In genomic region chr1:244365821-244366220, GRCh38 we compare ENCODE assay signal across 30 cellular contexts.
"Had no signal": no experiment of that assay in that cellular context is flagged by ENCODE, and none has a peak within 500 bp of the region (broad histone marks: within the 10 kb centered on the region; RNA-seq: fewer than 3 reads in every experiment).

No MANE protein-coding gene starts in this region.

- FAIRE-seq: frontal cortex had no signal

- H3K4me1 ChIP-seq: right lobe of liver had no signal

- H3K4me1 Mint-ChIP-seq: activated CD4-positive, alpha-beta memory T cell treated with anti-CD3 and anti-CD28 coated beads, Interleukin-2, amount 10 ng/mL, durations not matched to agents 7 days and 5 days; activated CD4-positive, alpha-beta T cell treated with anti-CD3 and anti-CD28 coated beads, Interleukin-2, amount 10 ng/mL, durations not matched to agents 7 days and 5 days; activated T-helper 17 cell treated with anti-CD3 and anti-CD28 coated beads, Interleukin-2, amount 50 U/mL, for 72 hours; naive thymus-derived CD4-positive, alpha-beta T cell; stimulated activated effector memory CD8-positive, alpha-beta T cell treated with anti-CD3 and anti-CD28 coated beads, Interleukin-12 subunit alpha, Interleukin-12 subunit beta, amount 100 ng/mL, for 72 hours had no signal

- DNase-seq: activated CD4-positive, alpha-beta memory T cell treated with anti-CD3 and anti-CD28 coated beads, Interleukin-2, amount 10 ng/mL, durations not matched to agents 7 days and 5 days; activated CD4-positive, alpha-beta T cell treated with anti-CD3 and anti-CD28 coated beads, Interleukin-2, amount 10 ng/mL, durations not matched to agents 7 days and 5 days; activated CD4-positive, CD25-positive, alpha-beta regulatory T cell treated with anti-CD3 and anti-CD28 coated beads, Interleukin-2, amount 50 U/mL, for 72 hours; activated CD8-positive, alpha-beta memory T cell treated with anti-CD3 and anti-CD28 coated beads, Interleukin-2, amount 50 U/mL, for 48 hours; activated naive CD4-positive, alpha-beta T cell; activated T-cell treated with anti-CD3 and anti-CD28 coated beads, Interleukin-2, amount 50 U/mL, for 4 hours; central memory CD4-positive, alpha-beta T cell; endodermal cell; left ventricle myocardium superior; naive thymus-derived CD4-positive, alpha-beta T cell; nucleus accumbens; right lobe of liver; stimulated activated CD4-positive, alpha-beta T cell treated with anti-CD3 and anti-CD28 coated beads, Interleukin-12 subunit alpha, Interleukin-12 subunit beta, amount 100 ng/mL, for 4 hours; stimulated activated CD4-positive, alpha-beta T cell treated with anti-CD3 and anti-CD28 coated beads, Interleukin-4, amount 100 ng/mL, for 24 hours; substantia nigra; SW 1271; T-helper 17 cell; T1000; upper lobe of left lung had no signal

- H3K4me3 Mint-ChIP-seq: activated CD4-positive, alpha-beta memory T cell treated with anti-CD3 and anti-CD28 coated beads, Interleukin-2, amount 10 ng/mL, durations not matched to agents 7 days and 5 days; activated CD4-positive, alpha-beta T cell treated with anti-CD3 and anti-CD28 coated beads, Interleukin-2, amount 10 ng/mL, durations not matched to agents 7 days and 5 days; activated T-cell treated with anti-CD3 and anti-CD28 coated beads, Interleukin-2, amount 50 U/mL, for 4 hours; activated T-helper 17 cell treated with anti-CD3 and anti-CD28 coated beads, Interleukin-2, amount 50 U/mL, for 72 hours; dendritic cell treated with granulocyte-macrophage colony-stimulating factor and Interleukin-4, amounts not matched to agents 40 ng/mL and 50 ng/mL, for 4 days; endodermal cell; mesothelial cell of epicardium; naive thymus-derived CD4-positive, alpha-beta T cell; neural crest cell; stimulated activated effector memory CD8-positive, alpha-beta T cell treated with anti-CD3 and anti-CD28 coated beads, Interleukin-12 subunit alpha, Interleukin-12 subunit beta, amount 100 ng/mL, for 72 hours; stimulated activated naive CD8-positive, alpha-beta T cell treated with anti-CD3 and anti-CD28 coated beads, Interleukin-15, Interleukin-2, amounts not matched to agents 100 ng/mL and 50 ng/mL, for 24 hours; T-helper 17 cell had no signal

- H3K27me3 Mint-ChIP-seq: activated CD4-positive, alpha-beta memory T cell treated with anti-CD3 and anti-CD28 coated beads, Interleukin-2, amount 10 ng/mL, durations not matched to agents 7 days and 5 days; activated T-helper 17 cell treated with anti-CD3 and anti-CD28 coated beads, Interleukin-2, amount 50 U/mL, for 72 hours; dendritic cell treated with granulocyte-macrophage colony-stimulating factor and Interleukin-4, amounts not matched to agents 40 ng/mL and 50 ng/mL, for 4 days; naive thymus-derived CD4-positive, alpha-beta T cell; stimulated activated naive CD8-positive, alpha-beta T cell treated with anti-CD3 and anti-CD28 coated beads, Interleukin-15, Interleukin-2, amounts not matched to agents 100 ng/mL and 50 ng/mL, for 24 hours; T-helper 17 cell had no signal

- H3K9me3 Mint-ChIP-seq: activated T-helper 17 cell treated with anti-CD3 and anti-CD28 coated beads, Interleukin-2, amount 50 U/mL, for 72 hours; neural crest cell had no signal

- H3K36me3 Mint-ChIP-seq: stimulated activated effector memory CD8-positive, alpha-beta T cell treated with anti-CD3 and anti-CD28 coated beads, Interleukin-12 subunit alpha, Interleukin-12 subunit beta, amount 100 ng/mL, for 72 hours had no signal

- H3K4me3 ChIP-seq: breast epithelium, right lobe of liver, skin epidermis, upper lobe of left lung had no signal

- H3K9me3 ChIP-seq: breast epithelium, right lobe of liver, upper lobe of left lung had no signal

- H3K36me3 ChIP-seq: breast epithelium, right lobe of liver, upper lobe of left lung had no signal

- H3K27ac Mint-ChIP-seq: activated CD4-positive, alpha-beta memory T cell treated with anti-CD3 and anti-CD28 coated beads, Interleukin-2, amount 10 ng/mL, durations not matched to agents 7 days and 5 days; activated CD4-positive, alpha-beta T cell treated with anti-CD3 and anti-CD28 coated beads, Interleukin-2, amount 10 ng/mL, durations not matched to agents 7 days and 5 days; activated T-helper 17 cell treated with anti-CD3 and anti-CD28 coated beads, Interleukin-2, amount 50 U/mL, for 72 hours; endodermal cell; mesothelial cell of epicardium; naive thymus-derived CD4-positive, alpha-beta T cell; stimulated activated effector memory CD8-positive, alpha-beta T cell treated with anti-CD3 and anti-CD28 coated beads, Interleukin-12 subunit alpha, Interleukin-12 subunit beta, amount 100 ng/mL, for 72 hours; stimulated activated naive CD8-positive, alpha-beta T cell treated with anti-CD3 and anti-CD28 coated beads, Interleukin-15, Interleukin-2, amounts not matched to agents 100 ng/mL and 50 ng/mL, for 24 hours; T-helper 17 cell had no signal

- H3K27ac ChIP-seq: breast epithelium, right lobe of liver, skin epidermis, upper lobe of left lung had no signal

- ATAC-seq: activated naive CD4-positive, alpha-beta T cell treated with anti-CD3 and anti-CD28 coated beads, Interleukin-2, amount 50 U/mL, for 72 hours; activated T-cell treated with anti-CD3 and anti-CD28 coated beads, Interleukin-2, amount 50 U/mL, for 4 hours; activated T-helper 17 cell treated with anti-CD3 and anti-CD28 coated beads, Interleukin-2, amount 50 U/mL, for 72 hours; esophagus mucosa; left ventricle myocardium superior; naive thymus-derived CD4-positive, alpha-beta T cell; right lobe of liver; stimulated activated effector memory CD8-positive, alpha-beta T cell treated with anti-CD3 and anti-CD28 coated beads, Interleukin-12 subunit alpha, Interleukin-12 subunit beta, amount 100 ng/mL, for 72 hours; T-helper 17 cell had no signal

- H3K27me3 ChIP-seq: breast epithelium, right lobe of liver, upper lobe of left lung had no signal
